11 cellular contexts compared by ENCODE assay signal in genomic region chrX:52620650-52621049, GRCh38. TPM values are rescaled to one million over a fixed set of nuclear protein-coding genes. Genes with fewer than 3 reads are reported as not detected.
"Had no signal": no experiment of that assay in that cellular context is flagged by ENCODE, and none has a peak within 500 bp of the region (broad histone marks: within the 10 kb centered on the region; RNA-seq: fewer than 3 reads in every experiment).

No MANE protein-coding gene starts in this region.

RNA-seq across cellular contexts. Expression of gene SSX7, which starts 34.0 kb away (rescaled TPM):
- total RNA-seq: activated CD4-positive, alpha-beta T cell treated with anti-CD3 and anti-CD28 coated beads, Interleukin-2, amount 10 ng/mL, durations not matched to agents 24 days and 14 days; activated CD8-positive, alpha-beta memory T cell treated with anti-CD3 and anti-CD28 coated beads for 36 hours; activated CD8-positive, alpha-beta T cell treated with anti-CD3 and anti-CD28 coated beads for 36 hours; activated naive CD8-positive, alpha-beta T cell treated with anti-CD3 and anti-CD28 coated beads for 36 hours; activated T-cell treated with anti-CD3 and anti-CD28 coated beads, Interleukin-2, amount 50 U/mL, for 72 hours; activated T-helper 17 cell treated with anti-CD3 and anti-CD28 coated beads, Interleukin-2, amount 50 U/mL, for 72 hours; aorta; MCF 10A; OCI-LY7; PC-9; Right ventricle myocardium superior had no signal
